29 cellular contexts compared by ENCODE assay signal in the genomic region with DNA sequence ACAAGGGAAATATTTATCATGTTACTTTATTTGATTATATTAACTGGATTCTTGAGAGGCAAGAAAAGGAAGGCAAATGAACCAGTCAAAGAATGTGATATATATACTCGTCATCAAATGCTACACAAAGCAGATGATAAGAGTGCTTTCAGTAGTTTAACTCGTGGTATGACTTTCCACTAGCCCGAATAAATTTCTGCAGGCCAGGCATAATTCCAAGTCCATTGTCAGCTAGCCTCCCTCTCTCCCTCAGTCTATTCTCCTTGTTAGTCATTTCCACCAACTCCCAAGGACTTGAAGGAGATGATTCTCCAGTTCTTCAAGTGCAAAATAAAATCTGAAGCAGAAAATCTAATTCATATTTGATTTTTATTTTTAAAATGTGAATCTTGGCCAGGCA.
"Had no signal": no experiment of that assay in that cellular context is flagged by ENCODE, and none has a peak within 500 bp of the region (broad histone marks: within the 10 kb centered on the region; RNA-seq: fewer than 3 reads in every experiment).

No MANE protein-coding gene starts in this region.

- ATAC-seq: activated T-cell treated with anti-CD3 and anti-CD28 coated beads, Interleukin-2, amount 50 U/mL, for 4 hours; gastrocnemius medialis; left ventricle myocardium superior; right lobe of liver; stimulated activated memory B cell treated with anti-CD40 and anti-IgM and Interleukin-4, amounts not matched to agents 10 μg/mL and 1 μg/mL and 100 μg/mL, for 72 hours had no signal

- H3K27ac Mint-ChIP-seq: activated naive CD8-positive, alpha-beta T cell treated with anti-CD3 and anti-CD28 coated beads for 36 hours; activated T-helper 2 cell treated with anti-CD3 and anti-CD28 coated beads, Interferon-gamma antibody, Interleukin-2, Interleukin-4, amounts not matched to agents 10 μg/mL and 5 μg/mL and 100 μg/mL, durations not matched to agents 14 hours and 24 hours and 36 hours; memory B cell; nephron; stimulated activated memory B cell treated with anti-CD40 and anti-IgM and Interleukin-4, amounts not matched to agents 10 μg/mL and 1 μg/mL and 100 μg/mL, for 72 hours; T-helper 1 cell treated with Interleukin-12 subunit alpha and Interleukin-12 subunit beta and Interleukin-4 antibody, amounts not matched to agents 30 μg/mL and 1 μg/mL, for 36 hours had no signal

- H3K27me3 ChIP-seq: gastrocnemius medialis, right lobe of liver, stomach, testis, vagina had no signal

- H3K36me3 Mint-ChIP-seq: activated naive CD8-positive, alpha-beta T cell treated with anti-CD3 and anti-CD28 coated beads for 36 hours; memory B cell; stimulated activated memory B cell treated with anti-CD40 and anti-IgM and Interleukin-4, amounts not matched to agents 10 μg/mL and 1 μg/mL and 100 μg/mL, for 72 hours had no signal

- H3K4me3 Mint-ChIP-seq: activated naive CD8-positive, alpha-beta T cell treated with anti-CD3 and anti-CD28 coated beads for 36 hours; activated T-cell treated with anti-CD3 and anti-CD28 coated beads, Interleukin-2, amount 50 U/mL, for 4 hours; brain; memory B cell; nephron; stimulated activated memory B cell treated with anti-CD40 and anti-IgM and Interleukin-4, amounts not matched to agents 10 μg/mL and 1 μg/mL and 100 μg/mL, for 72 hours; T-helper 1 cell treated with Interleukin-12 subunit alpha and Interleukin-12 subunit beta and Interleukin-4 antibody, amounts not matched to agents 30 μg/mL and 1 μg/mL, for 36 hours had no signal

- H3K4me1 Mint-ChIP-seq: activated naive CD8-positive, alpha-beta T cell treated with anti-CD3 and anti-CD28 coated beads for 36 hours; memory B cell; nephron; stimulated activated memory B cell treated with anti-CD40 and anti-IgM and Interleukin-4, amounts not matched to agents 10 μg/mL and 1 μg/mL and 100 μg/mL, for 72 hours had no signal

- H3K9me3 ChIP-seq: gastrocnemius medialis, right lobe of liver, stomach, testis, vagina had no signal

- H3K9me3 Mint-ChIP-seq: activated naive CD8-positive, alpha-beta T cell treated with anti-CD3 and anti-CD28 coated beads for 36 hours; activated T-cell treated with anti-CD3 and anti-CD28 coated beads, Interleukin-2, amount 50 U/mL, for 4 hours; activated T-helper 2 cell treated with anti-CD3 and anti-CD28 coated beads, Interferon-gamma antibody, Interleukin-2, Interleukin-4, amounts not matched to agents 10 μg/mL and 5 μg/mL and 100 μg/mL, durations not matched to agents 14 hours and 24 hours and 36 hours; brain; memory B cell; nephron; stimulated activated memory B cell treated with anti-CD40 and anti-IgM and Interleukin-4, amounts not matched to agents 10 μg/mL and 1 μg/mL and 100 μg/mL, for 72 hours; T-helper 1 cell treated with Interleukin-12 subunit alpha and Interleukin-12 subunit beta and Interleukin-4 antibody, amounts not matched to agents 30 μg/mL and 1 μg/mL, for 36 hours had no signal

- H3K4me1 ChIP-seq: gastrocnemius medialis, right lobe of liver, stomach, testis, vagina had no signal

- DNase-seq: activated CD4-positive, alpha-beta T cell treated with anti-CD3 and anti-CD28 coated beads for 4 hours; activated CD4-positive, alpha-beta T cell treated with anti-CD3 and anti-CD28 coated beads, Interleukin-2, amount 50 U/mL, for 48 hours; activated CD4-positive, CD25-positive, alpha-beta regulatory T cell; activated CD8-positive, alpha-beta memory T cell treated with anti-CD3 and anti-CD28 coated beads, Interleukin-2, amount 50 U/mL, for 48 hours; activated naive CD4-positive, alpha-beta T cell treated with Interleukin-2 at 50 U/mL for 16 hours; activated naive CD8-positive, alpha-beta T cell treated with anti-CD3 and anti-CD28 coated beads for 36 hours; activated T-cell treated with anti-CD3 and anti-CD28 coated beads, Interleukin-2, amount 50 U/mL, for 4 hours; amniotic stem cell; central memory CD4-positive, alpha-beta T cell; dermis blood vessel endothelial cell; effector CD8-positive, alpha-beta T cell; erythroblast; gastrocnemius medialis; hippocampal formation; left ventricle myocardium superior; nucleus accumbens; right lobe of liver; stomach; T1000; testis; trophoblast cell had no signal

- H3K27me3 Mint-ChIP-seq: brain; stimulated activated memory B cell treated with anti-CD40 and anti-IgM and Interleukin-4, amounts not matched to agents 10 μg/mL and 1 μg/mL and 100 μg/mL, for 72 hours had no signal

- H3K36me3 ChIP-seq: gastrocnemius medialis, right lobe of liver had no signal

- H3K4me3 ChIP-seq: gastrocnemius medialis, right lobe of liver, skin epidermis, stomach, testis, vagina had no signal

- H3K27ac ChIP-seq: gastrocnemius medialis, right lobe of liver, skin epidermis, stomach, testis, vagina had no signal
